17 cellular contexts compared by ENCODE assay signal in genomic region chr11:78244546-78245315, GRCh38. TPM values are rescaled to one million over a fixed set of nuclear protein-coding genes. Genes with fewer than 3 reads are reported as not detected.
DNase-seq lines count a peak whose midpoint lies in the region; ATAC-seq and TF ChIP-seq lines count a peak whose summit lies in the region.
"Had no signal": no experiment of that assay in that cellular context is flagged by ENCODE, and none has a peak within 500 bp of the region (broad histone marks: within the 10 kb centered on the region; RNA-seq: fewer than 3 reads in every experiment).

No MANE protein-coding gene starts in this region.

- H3K27ac Mint-ChIP-seq in HFFc6 = no peak overlapping the region
- H3K27ac Mint-ChIP-seq in stimulated activated memory B cell treated with anti-CD40 and anti-IgM and Interleukin-4, amounts not matched to agents 10 μg/mL and 1 μg/mL and 100 μg/mL, for 72 hours = no peak overlapping the region
- H3K27ac Mint-ChIP-seq: nephron progenitor cell had no signal

- H3K4me1 Mint-ChIP-seq in HFFc6 (ENCODE audit: low read depth) = peaks cover 33% of the 10 kb centered on the region
- H3K4me1 Mint-ChIP-seq in stimulated activated memory B cell treated with anti-CD40 and anti-IgM and Interleukin-4, amounts not matched to agents 10 μg/mL and 1 μg/mL and 100 μg/mL, for 72 hours = peaks cover 16% of the 10 kb centered on the region
- H3K4me1 Mint-ChIP-seq: nephron progenitor cell had no signal

- intact Hi-C loops in sciatic nerve (cut with DNase I) = no loop called here

- ATAC-seq in sciatic nerve (peak; percentile 67), HG03280 (IDR thresholded peaks at IDR 0.05; ENCODE audit: unreplicated experiment) (no peak)
- ATAC-seq in stimulated activated memory B cell treated with anti-CD40 and anti-IgM and Interleukin-4, amounts not matched to agents 10 μg/mL and 1 μg/mL and 100 μg/mL, for 72 hours = no peak

- peaks cover 11% of the 10 kb centered on the region for H3K9me3 Mint-ChIP-seq in HFFc6
- H3K9me3 Mint-ChIP-seq in stimulated activated memory B cell treated with anti-CD40 and anti-IgM and Interleukin-4, amounts not matched to agents 10 μg/mL and 1 μg/mL and 100 μg/mL, for 72 hours = peaks cover 7% of the 10 kb centered on the region

- H3K4me3 Mint-ChIP-seq in HFFc6 = no peak overlapping the region
- no peak overlapping the region for H3K4me3 Mint-ChIP-seq in stimulated activated memory B cell treated with anti-CD40 and anti-IgM and Interleukin-4, amounts not matched to agents 10 μg/mL and 1 μg/mL and 100 μg/mL, for 72 hours
- H3K4me3 Mint-ChIP-seq: CD8-positive, alpha-beta memory T cell; nephron progenitor cell had no signal

- peak; percentile 27 for DNase-seq in HFFc6
- peak; percentile 94 for DNase-seq in OCI-M1 (lab: John Stamatoyannopoulos, UW)
- no peak for DNase-seq in sciatic nerve (ENCODE audit: low spot score)
- DNase-seq in OCI-M2 (lab: John Stamatoyannopoulos, UW; ENCODE audit: unreplicated experiment) = no peak
- DNase-seq: activated CD4-positive, alpha-beta T cell treated with anti-CD3 and anti-CD28 coated beads, Interleukin-2, amount 50 U/mL, for 48 hours; activated effector memory CD4-positive, alpha-beta T cell treated with Interleukin-2 at 50 U/mL for 16 hours; CD8-positive, alpha-beta memory T cell; central memory CD4-positive, alpha-beta T cell; NCI-H1417; NCI-H510A treated with DMSO at 0.1 percent for 48 hours; nephron progenitor cell had no signal

- peak overlapping the region; percentile 57 for H3K27ac ChIP-seq in cingulate gyrus (ENCODE audit: low read depth, low read length)
- H3K27ac ChIP-seq: epithelial cell of prostate, hepatocyte, skin epidermis had no signal

- H3K36me3 Mint-ChIP-seq in HFFc6 (ENCODE audit: low read depth) = peaks cover 33% of the 10 kb centered on the region
- peaks cover 78% of the 10 kb centered on the region for H3K36me3 Mint-ChIP-seq in stimulated activated memory B cell treated with anti-CD40 and anti-IgM and Interleukin-4, amounts not matched to agents 10 μg/mL and 1 μg/mL and 100 μg/mL, for 72 hours

- no peak for TF ChIP-seq CTCF in HFFc6 (IDR thresholded peaks at IDR 0.05)

- no peaks in the 10 kb centered on the region for H3K27me3 Mint-ChIP-seq in HFFc6 (ENCODE audit: insufficient read depth)
- H3K27me3 Mint-ChIP-seq in stimulated activated memory B cell treated with anti-CD40 and anti-IgM and Interleukin-4, amounts not matched to agents 10 μg/mL and 1 μg/mL and 100 μg/mL, for 72 hours = no peaks in the 10 kb centered on the region

RNA-seq across cellular contexts. Expression of gene USP35, which starts 56.0 kb away (rescaled TPM):
- 10 to 100 TPM in 1 of 6 experiments, 1 to 10 TPM in 5; 8.5 to 10.6 (median 9.0) TPM for total RNA-seq in HFFc6 (2021; fragmentation: NEBNext Ultra II Directional; extraction: Animal tissue kit (Norgen Biotek cat#: 25700))
- 11.5 TPM for total RNA-seq in sciatic nerve

RNA-seq across cellular contexts. Expression of gene KCTD21, which starts 56.3 kb away (rescaled TPM):
- 10 to 100 TPM; 10.4 to 15.7 (median 12.6) TPM for total RNA-seq in HFFc6 (2021; fragmentation: NEBNext Ultra II Directional; extraction: Animal tissue kit (Norgen Biotek cat#: 25700))
- 13.7 TPM for total RNA-seq in sciatic nerve

Comparison
In these comparisons a context has a peak if more than half of its experiments do, and no peak if none do; other contexts are left out.
1. DNase-seq: peak in HFFc6 (single experiment) and OCI-M1 (single experiment); none in sciatic nerve (single experiment) and OCI-M2 (single experiment).